ENCODE assay signal across 12 cellular contexts in the genomic region with DNA sequence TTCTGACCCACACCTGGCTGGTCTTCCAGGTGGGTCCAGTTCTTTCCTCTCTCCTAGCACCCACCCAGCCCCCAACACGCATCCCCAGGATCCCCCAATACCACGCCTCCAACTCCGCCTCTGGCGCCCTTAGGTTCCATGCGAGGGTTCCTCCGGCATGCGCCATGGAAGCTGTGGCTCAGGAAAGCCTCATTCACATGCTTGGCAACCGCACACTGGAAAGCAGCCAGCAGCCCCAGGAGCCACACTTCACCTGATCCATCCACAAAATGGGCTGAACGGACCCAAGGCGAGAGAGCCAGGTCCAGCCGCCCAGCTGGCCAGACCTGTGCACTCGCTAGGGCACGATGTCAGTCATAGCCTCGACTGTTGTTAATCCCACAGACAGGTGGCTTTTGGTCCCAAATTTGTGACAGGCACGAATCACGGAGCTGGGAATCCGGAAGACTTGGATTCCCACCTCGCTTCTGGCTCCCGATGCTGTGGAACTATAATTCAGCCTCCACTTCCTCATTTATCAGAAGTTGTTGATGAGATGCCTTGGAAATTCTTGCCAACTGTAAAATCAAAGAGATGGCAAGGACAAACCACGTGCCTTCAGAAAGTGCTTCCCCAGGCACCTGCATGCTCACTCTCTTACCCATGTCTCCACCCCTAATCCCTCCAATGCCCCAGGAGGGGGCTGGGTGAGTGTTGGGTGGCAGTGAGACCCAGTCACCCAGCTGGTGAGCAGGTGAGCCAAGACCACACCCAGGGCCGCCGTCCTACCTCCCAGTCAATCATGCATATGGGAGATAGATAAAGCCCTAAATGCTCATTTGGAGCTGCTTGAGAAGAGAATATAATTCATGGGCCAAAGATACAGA.
DNase-seq lines count a peak whose midpoint lies in the region; ATAC-seq and TF ChIP-seq lines count a peak whose summit lies in the region.
"Had no signal": no experiment of that assay in that cellular context is flagged by ENCODE, and none has a peak within 500 bp of the region (broad histone marks: within the 10 kb centered on the region; RNA-seq: fewer than 3 reads in every experiment).

No MANE protein-coding gene starts in this region.

- no peak overlapping the region for H3K4me3 ChIP-seq in right lobe of liver
- H3K4me3 ChIP-seq in tibial nerve, result no peak overlapping the region
- no peak overlapping the region for H3K4me3 ChIP-seq in GM23248
- H3K4me3 ChIP-seq: SJSA1 had no signal

- no peak for ATAC-seq in right lobe of liver
- ATAC-seq: activated naive CD4-positive, alpha-beta T cell treated with anti-CD3 and anti-CD28 coated beads, Interleukin-2, amount 50 U/mL, for 72 hours; naive thymus-derived CD4-positive, alpha-beta T cell had no signal

- H3K27me3 ChIP-seq in right lobe of liver (no peaks in the 10 kb centered on the region), tibial nerve (no peaks in the 10 kb centered on the region), GM23248 (replicated peaks; ENCODE audit: insufficient read depth) (no peaks in the 10 kb centered on the region)
- H3K27me3 ChIP-seq: SJSA1 had no signal

- TF ChIP-seq POLR2A in right lobe of liver (IDR thresholded peaks at IDR 0.05), result no peak
- TF ChIP-seq POLR2A in tibial nerve (IDR thresholded peaks at IDR 0.05), result no peak

- peak; percentile 75 for DNase-seq in NCI-H1105 (lab: John Stamatoyannopoulos, UW)
- DNase-seq in RWPE1 (ENCODE audit: low spot score), result no peak
- DNase-seq in right lobe of liver, result no peak
- no peak for DNase-seq in tibial nerve (ENCODE audit: low spot score in 2 of 2)
- DNase-seq in GM23248, result no peak
- no peak for DNase-seq in NCI-H526 treated with DMSO at 0.1 percent for 48 hours (lab: John Stamatoyannopoulos, UW)
- DNase-seq in activated CD8-positive, alpha-beta memory T cell treated with anti-CD3 and anti-CD28 coated beads for 24 hours, result no peak
- DNase-seq: activated CD4-positive, alpha-beta T cell treated with anti-CD3 and anti-CD28 coated beads, Interleukin-2, amount 50 U/mL, for 4 hours; hypothalamus; naive thymus-derived CD4-positive, alpha-beta T cell had no signal

- H3K79me2 ChIP-seq in GM23248 (ENCODE audit: insufficient read depth), result no peaks in the 10 kb centered on the region

- CTCF ChIA-PET in RWPE1 (lab: Yijun Ruan, JAX), result interaction anchor here (1.1 kb wide), 1 partner anchor 8 kb away, joined by 3 read pairs; no protein-coding TSS in a partner anchor

- H3K9me2 ChIP-seq in GM23248 (ENCODE audit: insufficient read depth), result no peaks in the 10 kb centered on the region

- no peak overlapping the region for H3K4me2 ChIP-seq in GM23248 (ENCODE audit: unreplicated experiment)

- H4K20me1 ChIP-seq in GM23248 (ENCODE audit: insufficient read depth), result no peaks in the 10 kb centered on the region

- H3K4me1 ChIP-seq in right lobe of liver (peaks cover 0 to 23% (median 3%) of the 10 kb centered on the region in 4 donors), tibial nerve (peaks cover 0 to 35% (median 9%) of the 10 kb centered on the region in 4 donors), GM23248 (ENCODE audit: insufficient read depth) (peaks cover 15% of the 10 kb centered on the region)

- peaks cover 4% of the 10 kb centered on the region; the same call in 1 of the 2 replicates for H3F3A ChIP-seq in GM23248 (ENCODE audit: insufficient read depth)

- 60% methylated on average over 1 of the region's 22 CpGs for WGBS in right lobe of liver (ENCODE audit: insufficient coverage, low coverage, low lambda C conversion rate, missing lambda C conversion rate)
- 87 to 91% methylated on average over 22 of the region's 22 CpGs for WGBS in tibial nerve, 2 donors
- 94% methylated on average over 22 of the region's 22 CpGs for WGBS in GM23248 (ENCODE audit: low coverage in 1 of 2, low lambda C conversion rate in 2 of 2, missing lambda C conversion rate in 2 of 2), 2 experiments

- POLR2A ChIA-PET in RWPE1 (lab: Yijun Ruan, JAX; ENCODE audit: low non-redundant PET), result no interaction called here

- no peak overlapping the region for H2AFZ ChIP-seq in GM23248

- in situ Hi-C loops in GM23248 (cut with MboI), result no loop called here

- no peak for TF ChIP-seq EP300 in tibial nerve (IDR thresholded peaks at IDR 0.05)

- H3K27ac ChIP-seq in RWPE1 (peak overlapping the region; percentile 93), right lobe of liver (peak overlapping the region in 2 of 3 donors; percentile 33 to 65), tibial nerve (peak overlapping the region; percentile 28 to 71 (median 60)), GM23248 (no peak overlapping the region)

- H3K36me3 ChIP-seq in right lobe of liver (no peaks in the 10 kb centered on the region), tibial nerve (no peaks in the 10 kb centered on the region), GM23248 (ENCODE audit: low read depth) (no peaks in the 10 kb centered on the region)
- H3K36me3 ChIP-seq: SJSA1 had no signal

- no peaks in the 10 kb centered on the region for H3K9me3 ChIP-seq in right lobe of liver
- peaks cover 0 to 8% (median 0%) of the 10 kb centered on the region in 4 donors for H3K9me3 ChIP-seq in tibial nerve
- H3K9me3 ChIP-seq in GM23248 (ENCODE audit: low read depth), result no peaks in the 10 kb centered on the region

- TF ChIP-seq CTCF in RWPE1 (conservative IDR thresholded peaks at IDR 0.05; ENCODE audit: low read depth) (no peak), right lobe of liver (IDR thresholded peaks at IDR 0.05) (no peak), tibial nerve (IDR thresholded peaks at IDR 0.05) (no peak)

- intact Hi-C loops in right lobe of liver (cut with DNase I), result no loop called here

- no peak overlapping the region for H3K9ac ChIP-seq in GM23248
